ENCODE assay signal across 35 cellular contexts in the genomic region with DNA sequence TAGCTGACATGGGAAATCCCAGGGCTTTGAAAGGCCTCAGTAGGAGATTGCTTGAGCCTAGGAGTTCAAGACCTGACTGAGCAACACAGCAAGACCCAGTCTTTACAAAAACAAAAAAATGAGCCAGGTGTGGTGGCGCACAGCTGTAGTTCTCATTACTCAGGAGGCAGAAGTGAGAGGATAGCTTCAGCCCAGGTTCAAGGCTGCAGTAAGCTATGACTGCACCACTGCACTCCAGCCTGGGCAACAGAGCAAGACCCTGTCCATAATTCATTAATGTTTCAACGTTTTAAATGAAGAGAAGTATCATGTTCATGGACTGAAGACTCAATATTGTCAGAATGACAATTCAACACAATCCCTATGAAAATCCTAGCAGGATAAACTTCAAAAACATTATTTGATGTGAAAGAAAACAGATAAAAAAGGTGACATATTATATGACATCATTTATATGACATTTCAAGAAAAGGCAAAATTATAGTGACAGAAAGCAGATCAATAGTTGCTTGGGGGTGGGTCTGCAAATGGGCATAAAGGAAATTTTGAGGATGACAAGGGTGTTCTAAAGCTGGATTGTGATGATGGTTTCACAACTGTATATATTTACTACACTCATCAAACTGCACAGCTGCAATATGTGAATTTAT. TPM values are rescaled to one million over a fixed set of nuclear protein-coding genes. Genes with fewer than 3 reads are reported as not detected.
"Had no signal": no experiment of that assay in that cellular context is flagged by ENCODE, and none has a peak within 500 bp of the region (broad histone marks: within the 10 kb centered on the region; RNA-seq: fewer than 3 reads in every experiment).

No MANE protein-coding gene starts in this region.

- H3K27me3 Mint-ChIP-seq: activated B cell treated with CpG ODN at 0.5 μM for 24 hours had no signal

- H3K9me3 ChIP-seq: adrenal gland, body of pancreas, SJSA1, SK-N-SH had no signal

- H3K4me3 Mint-ChIP-seq: activated B cell treated with CpG ODN at 0.5 μM for 24 hours; activated CD4-positive, alpha-beta memory T cell treated with anti-CD3 and anti-CD28 coated beads for 36 hours; activated naive CD4-positive, alpha-beta T cell treated with anti-CD3 and anti-CD28 coated beads for 36 hours; activated T-cell treated with anti-CD3 and anti-CD28 coated beads, Interleukin-2, amount 50 U/mL, for 4 hours; activated T-helper 1 cell treated with anti-CD3 and anti-CD28 coated beads, Interleukin-12 subunit alpha, Interleukin-12 subunit beta, Interleukin-2, Interleukin-4 antibody, amounts not matched to agents 30 ng/mL and 10 ng/mL and 1 ng/mL, durations not matched to agents 14 hours and 24 hours and 36 hours; T-helper 1 cell treated with Interleukin-12 subunit alpha and Interleukin-12 subunit beta and Interleukin-4 antibody, amounts not matched to agents 30 μg/mL and 1 μg/mL, for 36 hours; T-helper 2 cell treated with Interferon-gamma antibody and Interleukin-4, amounts not matched to agents 5 μg/mL and 100 μg/mL, for 36 hours had no signal

- H3K9me3 Mint-ChIP-seq: activated B cell treated with CpG ODN at 0.5 μM for 24 hours; activated CD4-positive, alpha-beta memory T cell treated with anti-CD3 and anti-CD28 coated beads for 36 hours; activated naive CD4-positive, alpha-beta T cell treated with anti-CD3 and anti-CD28 coated beads for 36 hours; activated naive CD4-positive, alpha-beta T cell treated with anti-CD3 and anti-CD28 coated beads, Interleukin-2, amount 50 U/mL, for 72 hours; activated T-cell treated with anti-CD3 and anti-CD28 coated beads, Interleukin-2, amount 50 U/mL, for 4 hours; activated T-helper 1 cell treated with anti-CD3 and anti-CD28 coated beads, Interleukin-12 subunit alpha, Interleukin-12 subunit beta, Interleukin-2, Interleukin-4 antibody, amounts not matched to agents 30 ng/mL and 10 ng/mL and 1 ng/mL, durations not matched to agents 14 hours and 24 hours and 36 hours; T-helper 1 cell treated with Interleukin-12 subunit alpha and Interleukin-12 subunit beta and Interleukin-4 antibody, amounts not matched to agents 30 μg/mL and 1 μg/mL, for 36 hours; T-helper 2 cell treated with Interferon-gamma antibody and Interleukin-4, amounts not matched to agents 5 μg/mL and 100 μg/mL, for 36 hours had no signal

- H3K27ac Mint-ChIP-seq: activated B cell treated with CpG ODN at 0.5 μM for 24 hours; activated CD4-positive, alpha-beta memory T cell treated with anti-CD3 and anti-CD28 coated beads for 36 hours; activated naive CD4-positive, alpha-beta T cell treated with anti-CD3 and anti-CD28 coated beads for 36 hours; activated naive CD4-positive, alpha-beta T cell treated with anti-CD3 and anti-CD28 coated beads, Interleukin-2, amount 50 U/mL, for 72 hours; activated T-helper 1 cell treated with anti-CD3 and anti-CD28 coated beads, Interleukin-12 subunit alpha, Interleukin-12 subunit beta, Interleukin-2, Interleukin-4 antibody, amounts not matched to agents 30 ng/mL and 10 ng/mL and 1 ng/mL, durations not matched to agents 14 hours and 24 hours and 36 hours; T-helper 1 cell treated with Interleukin-12 subunit alpha and Interleukin-12 subunit beta and Interleukin-4 antibody, amounts not matched to agents 30 μg/mL and 1 μg/mL, for 36 hours; T-helper 2 cell treated with Interferon-gamma antibody and Interleukin-4, amounts not matched to agents 5 μg/mL and 100 μg/mL, for 36 hours had no signal

- H3K36me3 ChIP-seq: adrenal gland had no signal

- ATAC-seq: activated naive CD4-positive, alpha-beta T cell treated with anti-CD3 and anti-CD28 coated beads, Interleukin-2, amount 50 U/mL, for 72 hours; activated T-cell treated with anti-CD3 and anti-CD28 coated beads, Interleukin-2, amount 50 U/mL, for 4 hours; body of pancreas; Panc1 had no signal

- H3K4me3 ChIP-seq: adrenal gland, body of pancreas, SJSA1 had no signal

- H3K27me3 ChIP-seq: adrenal gland, body of pancreas, SJSA1 had no signal

- DNase-seq: activated B cell treated with CpG ODN at 0.5 μM for 24 hours; activated CD4-positive, alpha-beta memory T cell treated with anti-CD3 and anti-CD28 coated beads for 36 hours; activated CD4-positive, alpha-beta T cell treated with anti-CD3 and anti-CD28 coated beads for 4 hours; activated CD4-positive, alpha-beta T cell treated with anti-CD3 and anti-CD28 coated beads, Interleukin-2, amount 50 U/mL, for 1 hour; activated CD4-positive, CD25-positive, alpha-beta regulatory T cell treated with anti-CD3 and anti-CD28 coated beads, Interleukin-2, amount 50 U/mL, for 72 hours; activated CD8-positive, alpha-beta memory T cell treated with anti-CD3 and anti-CD28 coated beads, Interleukin-2, amount 50 U/mL, for 4 hours; activated gamma-delta T cell treated with Interleukin-2 at 50 U/mL for 16 hours; activated naive CD4-positive, alpha-beta T cell treated with anti-CD3 and anti-CD28 coated beads for 36 hours; activated T-cell treated with anti-CD3 and anti-CD28 coated beads for 4 hours; activated T-cell treated with anti-CD3 and anti-CD28 coated beads, Interleukin-2, amount 50 U/mL, for 4 hours; adrenal gland; body of pancreas; caudate nucleus; MM.1S; MV-4-11; NCI-H1092; NCI-H1436 treated with DMSO at 0.1 percent for 48 hours; NCI-H1694 treated with DMSO at 0.1 percent for 48 hours; NCI-H2029; NCI-H345; NCI-H524 treated with DMSO at 0.1 percent for 48 hours; SHP77 treated with DMSO at 0.1 percent for 48 hours; SK-N-SH had no signal

- H3K27ac ChIP-seq: adrenal gland, body of pancreas, KMS-11, SJSA1 had no signal

- H3K4me2 ChIP-seq: KMS-11, SK-N-SH had no signal

- H3K9ac ChIP-seq: KMS-11, SK-N-SH had no signal

RNA-seq across cellular contexts. Expression of a gene that starts 13.6 kb away (rescaled TPM):
- total RNA-seq: bronchial epithelial cell, LHCN-M2, NCI-H460, RPMI7951, SJSA1 had no signal

RNA-seq across cellular contexts. Expression of a gene that starts 59.8 kb away (rescaled TPM):
- total RNA-seq: activated B cell treated with CpG ODN at 0.5 μM for 24 hours; activated naive CD4-positive, alpha-beta T cell treated with anti-CD3 and anti-CD28 coated beads for 36 hours; activated naive CD4-positive, alpha-beta T cell treated with anti-CD3 and anti-CD28 coated beads, Interleukin-2, amount 50 U/mL, for 72 hours; adrenal gland; astrocyte; body of pancreas; bronchial epithelial cell; LHCN-M2; NCI-H460; RPMI7951; SJSA1 had no signal
- polyA plus RNA-seq: adrenal gland, SK-N-SH had no signal
